8 cellular contexts compared by ENCODE assay signal in genomic region chr20:43658068-43658722, GRCh38. TPM values are rescaled to one million over a fixed set of nuclear protein-coding genes. Genes with fewer than 3 reads are reported as not detected.
DNase-seq lines count a peak whose midpoint lies in the region; ATAC-seq and TF ChIP-seq lines count a peak whose summit lies in the region.

No MANE protein-coding gene starts in this region.

- POLR2A ChIA-PET in activated CD8-positive, alpha-beta T cell treated with anti-CD3 and anti-CD28 coated beads for 36 hours (lab: Charles Lee): interaction anchor here (0.9 kb wide), 1 partner anchor 192 kb away, joined by 3 read pairs; no protein-coding TSS in a partner anchor

- peak overlapping the region; percentile 97 for H3K27ac Mint-ChIP-seq in activated CD8-positive, alpha-beta T cell treated with anti-CD3 and anti-CD28 coated beads for 36 hours

- intact Hi-C loops in activated CD8-positive, alpha-beta T cell treated with anti-CD3 and anti-CD28 coated beads for 36 hours (cut with micrococcal nuclease): no loop called here

- H3K4me1 ChIP-seq in gastroesophageal sphincter: peaks cover 0 to 15% (median 0%) of the 10 kb centered on the region in 3 donors

- H3K36me3 ChIP-seq in gastroesophageal sphincter: no peaks in the 10 kb centered on the region

- WGBS in gastroesophageal sphincter (ENCODE audit: low coverage in 1 of 2), 2 donors: 72 to 75% methylated on average over 6 to 7 of the region's 11 CpGs

- peaks cover 6% of the 10 kb centered on the region for H3K4me1 Mint-ChIP-seq in activated CD8-positive, alpha-beta T cell treated with anti-CD3 and anti-CD28 coated beads for 36 hours (ENCODE audit: low read depth)

- no peaks in the 10 kb centered on the region for H3K36me3 Mint-ChIP-seq in activated CD8-positive, alpha-beta T cell treated with anti-CD3 and anti-CD28 coated beads for 36 hours (ENCODE audit: low read depth)

- DNase-seq in HK-2 (ENCODE audit: unreplicated experiment) (peak; percentile 73), NCI-H2196 treated with DMSO at 0.1 percent for 48 hours (lab: John Stamatoyannopoulos, UW; ENCODE audit: unreplicated experiment) (no peak), substantia nigra (lab: John Stamatoyannopoulos, UW) (no peak)
- peak; percentile 83 for DNase-seq in activated CD8-positive, alpha-beta T cell treated with anti-CD3 and anti-CD28 coated beads for 36 hours

- H3K27me3 ChIP-seq in gastroesophageal sphincter: no peaks in the 10 kb centered on the region

- peak overlapping the region; percentile 95 for H3K4me3 Mint-ChIP-seq in activated CD8-positive, alpha-beta T cell treated with anti-CD3 and anti-CD28 coated beads for 36 hours

- no peaks in the 10 kb centered on the region for H3K27me3 Mint-ChIP-seq in activated CD8-positive, alpha-beta T cell treated with anti-CD3 and anti-CD28 coated beads for 36 hours

- no peaks in the 10 kb centered on the region for H3K9me3 Mint-ChIP-seq in activated CD8-positive, alpha-beta T cell treated with anti-CD3 and anti-CD28 coated beads for 36 hours

- TF ChIP-seq POLR2A in gastroesophageal sphincter (IDR thresholded peaks at IDR 0.05): no peak

- TF ChIP-seq CTCF in activated CD8-positive, alpha-beta T cell treated with anti-CD3 and anti-CD28 coated beads for 36 hours (IDR thresholded peaks at IDR 0.05): no peak
- no peak for TF ChIP-seq CTCF in gastroesophageal sphincter (IDR thresholded peaks at IDR 0.05)

- CTCF ChIA-PET in activated CD8-positive, alpha-beta T cell treated with anti-CD3 and anti-CD28 coated beads for 36 hours (lab: Charles Lee): no interaction called here

- H3K4me3 ChIP-seq in gastroesophageal sphincter (peak overlapping the region in 1 of 2 donors; percentile 64), skin epidermis (peak overlapping the region; percentile 56 to 85 (median 70))

- TF ChIP-seq EP300 in gastroesophageal sphincter (IDR thresholded peaks at IDR 0.05): no peak

- no peaks in the 10 kb centered on the region for H3K9me3 ChIP-seq in gastroesophageal sphincter

- peak; percentile 24 for ATAC-seq in GM18517 (IDR thresholded peaks at IDR 0.05; ENCODE audit: unreplicated experiment)
- ATAC-seq in activated CD8-positive, alpha-beta T cell treated with anti-CD3 and anti-CD28 coated beads for 36 hours: peak; percentile 64
- ATAC-seq in gastroesophageal sphincter: no peak
- no peak for ATAC-seq in HG03439 (IDR thresholded peaks at IDR 0.05; ENCODE audit: unreplicated experiment)

- peak overlapping the region in 3 of 4 donors; percentile 58 to 77 (median 65) for H3K27ac ChIP-seq in gastroesophageal sphincter
- peak overlapping the region in 17 of 21 experiments; percentile 51 to 89 (median 78) for H3K27ac ChIP-seq in skin epidermis
- no peak overlapping the region for H3K27ac ChIP-seq in substantia nigra (ENCODE audit: low read depth, low read length, poor library complexity, severe bottlenecking)

RNA-seq across cellular contexts. Expression of gene MYBL2, which starts 8.7 kb away (rescaled TPM):
- total RNA-seq in activated CD8-positive, alpha-beta T cell treated with anti-CD3 and anti-CD28 coated beads for 36 hours: 10 to 100 TPM; 93.6 to 96.4 TPM
- total RNA-seq in gastroesophageal sphincter: under 1 TPM in 1 of 4 donors, not detected in 3; 0.20 TPM

Comparison
In these comparisons a context has a peak if more than half of its experiments do, and no peak if none do; other contexts are left out.
1. ATAC-seq: peak in GM18517 (single experiment) and activated CD8-positive, alpha-beta T cell treated with anti-CD3 and anti-CD28 coated beads for 36 hours (single experiment); none in gastroesophageal sphincter (single experiment) and HG03439 (single experiment).
2. DNase-seq: peak in HK-2 (single experiment) and activated CD8-positive, alpha-beta T cell treated with anti-CD3 and anti-CD28 coated beads for 36 hours (single experiment); none in NCI-H2196 treated with DMSO at 0.1 percent for 48 hours (single experiment) and substantia nigra (0 of 49).
3. RNA of gene MYBL2, which starts 8.7 kb away (total RNA-seq): 93.6 to 96.4 TPM in activated CD8-positive, alpha-beta T cell treated with anti-CD3 and anti-CD28 coated beads for 36 hours; 0.20 TPM in gastroesophageal sphincter; every median in the first group is over 10 times any median in the second.